20 cellular contexts compared by ENCODE assay signal in genomic region chr2:62296833-62297641, GRCh38.
"Had no signal": no experiment of that assay in that cellular context is flagged by ENCODE, and none has a peak within 500 bp of the region (broad histone marks: within the 10 kb centered on the region; RNA-seq: fewer than 3 reads in every experiment).

No MANE protein-coding gene starts in this region.

- H3K9me3 ChIP-seq: lower lobe of right lung, prostate gland, tibial artery had no signal

- ATAC-seq: left lobe of liver; naive thymus-derived CD4-positive, alpha-beta T cell; stimulated activated naive CD8-positive, alpha-beta T cell treated with anti-CD3 and anti-CD28 coated beads, Interleukin-15, amount 100 ng/mL, for 72 hours; T-cell had no signal

- FAIRE-seq: kidney, TTC549, urothelium cell line had no signal

- H3K27ac ChIP-seq: coronary artery, lower lobe of right lung, prostate gland, tibial artery had no signal

- H3K27me3 ChIP-seq: tibial artery had no signal

- H3K4me3 ChIP-seq: coronary artery, lower lobe of right lung, prostate gland, tibial artery had no signal

- DNase-seq: activated CD4-positive, alpha-beta T cell treated with anti-CD3 and anti-CD28 coated beads for 4 hours; activated CD4-positive, alpha-beta T cell treated with anti-CD3 and anti-CD28 coated beads, Interleukin-2, amount 50 U/mL, for 48 hours; activated CD4-positive, CD25-positive, alpha-beta regulatory T cell; activated naive CD4-positive, alpha-beta T cell treated with Interleukin-2 at 50 U/mL for 16 hours; activated T-cell treated with anti-CD3 and anti-CD28 coated beads, Interleukin-2, amount 50 U/mL, for 48 hours; amygdala; cerebellar nuclear complex; lower lobe of right lung; naive thymus-derived CD4-positive, alpha-beta T cell; stimulated activated CD4-positive, alpha-beta T cell treated with anti-CD3 and anti-CD28 coated beads, Interleukin-12 subunit alpha, Interleukin-12 subunit beta, amount 100 ng/mL, for 4 hours; stimulated activated CD4-positive, alpha-beta T cell treated with anti-CD3 and anti-CD28 coated beads, Interleukin-4, amount 100 ng/mL, for 4 hours; stimulated activated naive CD8-positive, alpha-beta T cell treated with anti-CD3 and anti-CD28 coated beads, Interleukin-15, amount 100 ng/mL, for 72 hours; T-cell; tibial artery had no signal

- H3K36me3 ChIP-seq: lower lobe of right lung, prostate gland, tibial artery had no signal
